ENCODE assay signal across 22 cellular contexts in the genomic region with DNA sequence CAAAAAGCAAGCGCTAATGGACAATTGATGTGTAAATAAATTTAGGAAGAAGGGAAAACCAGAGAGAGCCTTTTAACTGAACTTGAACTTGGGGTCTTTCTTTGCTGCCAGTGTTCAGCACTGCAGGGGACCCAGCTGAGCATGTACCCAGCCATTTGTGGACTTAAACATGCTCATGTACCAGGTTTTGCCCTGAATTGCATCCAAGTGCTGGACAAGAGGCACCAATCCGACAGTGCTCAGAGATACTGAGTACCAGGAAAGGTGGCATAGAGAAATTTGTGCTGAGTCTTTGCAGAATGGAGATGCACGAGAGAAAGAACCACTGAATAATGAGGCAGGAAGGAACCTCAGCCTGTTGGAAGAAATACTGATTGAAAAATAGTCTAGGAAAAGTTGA. TPM values are rescaled to one million over a fixed set of nuclear protein-coding genes. Genes with fewer than 3 reads are reported as not detected.
"Had no signal": no experiment of that assay in that cellular context is flagged by ENCODE, and none has a peak within 500 bp of the region (broad histone marks: within the 10 kb centered on the region; RNA-seq: fewer than 3 reads in every experiment).

No MANE protein-coding gene starts in this region.

- H3K9me3 Mint-ChIP-seq: activated CD4-positive, alpha-beta T cell treated with anti-CD3 and anti-CD28 coated beads, Interleukin-2, amount 10 ng/mL, durations not matched to agents 7 days and 5 days; activated naive CD4-positive, alpha-beta T cell treated with anti-CD3 and anti-CD28 coated beads, Interleukin-2, amount 10 ng/mL, durations not matched to agents 7 days and 5 days; activated naive CD8-positive, alpha-beta T cell treated with anti-CD3 and anti-CD28 coated beads, Interleukin-2, amount 50 U/mL, for 24 hours; activated T-cell treated with anti-CD3 and anti-CD28 coated beads, Interleukin-2, amount 50 U/mL, for 4 hours; central memory CD8-positive, alpha-beta T cell; memory B cell; stimulated activated naive CD8-positive, alpha-beta T cell treated with anti-CD3 and anti-CD28 coated beads, Interleukin-15, amount 100 ng/mL, for 72 hours had no signal

- H3K36me3 Mint-ChIP-seq: activated naive CD4-positive, alpha-beta T cell treated with anti-CD3 and anti-CD28 coated beads, Interleukin-2, amount 10 ng/mL, durations not matched to agents 7 days and 5 days; memory B cell; naive thymus-derived CD4-positive, alpha-beta T cell had no signal

- DNase-seq: activated CD4-positive, alpha-beta T cell treated with anti-CD3 and anti-CD28 coated beads, Interleukin-2, amount 10 ng/mL, durations not matched to agents 7 days and 5 days; activated CD8-positive, alpha-beta memory T cell treated with anti-CD3 and anti-CD28 coated beads, Interleukin-2, amount 50 U/mL, for 4 hours; activated naive CD4-positive, alpha-beta T cell treated with anti-CD3 and anti-CD28 coated beads, Interleukin-2, amount 10 ng/mL, durations not matched to agents 7 days and 5 days; activated naive CD8-positive, alpha-beta T cell treated with anti-CD3 and anti-CD28 coated beads, Interleukin-2, amount 50 U/mL, for 24 hours; activated T-cell treated with anti-CD3 and anti-CD28 coated beads, Interleukin-2, amount 50 U/mL, for 4 hours; anterior cingulate cortex; cortex of kidney; heart right ventricle; left ventricle myocardium superior; naive thymus-derived CD4-positive, alpha-beta T cell; nucleus accumbens; right cardiac atrium; small intestine; stimulated activated CD4-positive, alpha-beta T cell treated with anti-CD3 and anti-CD28 coated beads, Interleukin-15, amount 100 ng/mL, for 24 hours; stimulated activated CD4-positive, alpha-beta T cell treated with anti-CD3 and anti-CD28 coated beads, Interleukin-2, amount 100 ng/mL, for 48 hours; stimulated activated naive CD8-positive, alpha-beta T cell treated with anti-CD3 and anti-CD28 coated beads, Interleukin-15, amount 100 ng/mL, for 72 hours; T-helper 1 cell; T-helper 9 cell had no signal

- H3K4me1 Mint-ChIP-seq: activated CD4-positive, alpha-beta T cell treated with anti-CD3 and anti-CD28 coated beads, Interleukin-2, amount 10 ng/mL, durations not matched to agents 7 days and 5 days; activated naive CD4-positive, alpha-beta T cell treated with anti-CD3 and anti-CD28 coated beads, Interleukin-2, amount 10 ng/mL, durations not matched to agents 7 days and 5 days; activated naive CD8-positive, alpha-beta T cell treated with anti-CD3 and anti-CD28 coated beads, Interleukin-2, amount 50 U/mL, for 24 hours; central memory CD8-positive, alpha-beta T cell; memory B cell; naive thymus-derived CD4-positive, alpha-beta T cell; stimulated activated naive CD8-positive, alpha-beta T cell treated with anti-CD3 and anti-CD28 coated beads, Interleukin-15, amount 100 ng/mL, for 72 hours had no signal

- ATAC-seq: activated CD4-positive, CD25-positive, alpha-beta regulatory T cell treated with anti-CD3 and anti-CD28 coated beads, Interleukin-2, amount 50 U/mL, for 24 hours; activated naive CD8-positive, alpha-beta T cell treated with anti-CD3 and anti-CD28 coated beads, Interleukin-2, amount 50 U/mL, for 24 hours; activated T-cell treated with anti-CD3 and anti-CD28 coated beads, Interleukin-2, amount 50 U/mL, for 4 hours; esophagus mucosa; heart right ventricle; left ventricle myocardium superior; naive thymus-derived CD4-positive, alpha-beta T cell; right cardiac atrium; stimulated activated naive CD8-positive, alpha-beta T cell treated with anti-CD3 and anti-CD28 coated beads, Interleukin-15, amount 100 ng/mL, for 72 hours had no signal

- H3K4me3 Mint-ChIP-seq: activated CD4-positive, alpha-beta T cell treated with anti-CD3 and anti-CD28 coated beads, Interleukin-2, amount 10 ng/mL, durations not matched to agents 7 days and 5 days; activated naive CD4-positive, alpha-beta T cell treated with anti-CD3 and anti-CD28 coated beads, Interleukin-2, amount 10 ng/mL, durations not matched to agents 7 days and 5 days; activated naive CD8-positive, alpha-beta T cell treated with anti-CD3 and anti-CD28 coated beads, Interleukin-2, amount 50 U/mL, for 24 hours; activated T-cell treated with anti-CD3 and anti-CD28 coated beads, Interleukin-2, amount 50 U/mL, for 4 hours; central memory CD8-positive, alpha-beta T cell; memory B cell; naive thymus-derived CD4-positive, alpha-beta T cell; stimulated activated naive CD8-positive, alpha-beta T cell treated with anti-CD3 and anti-CD28 coated beads, Interleukin-15, amount 100 ng/mL, for 72 hours had no signal

- H3K27ac Mint-ChIP-seq: activated CD4-positive, alpha-beta T cell treated with anti-CD3 and anti-CD28 coated beads, Interleukin-2, amount 10 ng/mL, durations not matched to agents 7 days and 5 days; activated naive CD4-positive, alpha-beta T cell treated with anti-CD3 and anti-CD28 coated beads, Interleukin-2, amount 10 ng/mL, durations not matched to agents 7 days and 5 days; activated naive CD8-positive, alpha-beta T cell treated with anti-CD3 and anti-CD28 coated beads, Interleukin-2, amount 50 U/mL, for 24 hours; memory B cell; naive thymus-derived CD4-positive, alpha-beta T cell; stimulated activated naive CD8-positive, alpha-beta T cell treated with anti-CD3 and anti-CD28 coated beads, Interleukin-15, amount 100 ng/mL, for 72 hours had no signal

- H3K9me3 ChIP-seq: heart right ventricle had no signal

- H3K27me3 ChIP-seq: heart right ventricle had no signal

- FAIRE-seq: small intestine had no signal

- H3K4me3 ChIP-seq: heart right ventricle had no signal

RNA-seq across cellular contexts. Expression of a gene that starts 16.0 kb away (rescaled TPM):
- polyA plus RNA-seq: naive thymus-derived CD4-positive, alpha-beta T cell had no signal
